Comparison of ENCODE assay signal across 10 cellular contexts in the genomic region with DNA sequence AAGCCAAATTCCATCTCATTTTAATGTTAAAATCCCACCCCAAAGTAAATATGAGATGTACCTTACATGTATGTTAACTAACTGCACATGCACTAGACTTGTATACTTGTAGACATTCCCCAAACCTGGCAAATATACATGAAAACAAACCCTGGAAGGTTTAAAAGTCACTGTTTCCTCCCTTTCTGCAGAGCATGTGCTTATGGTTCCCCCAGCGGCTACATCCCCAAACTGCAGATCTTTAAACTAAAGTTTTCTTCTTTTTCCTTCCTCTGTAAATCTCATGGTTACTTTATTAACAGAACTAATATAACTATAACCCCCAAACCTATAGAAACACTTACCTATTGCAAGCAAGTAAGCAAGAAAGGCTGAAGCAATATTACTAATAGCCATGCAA.
A peak's percentile ranks its signal among the peaks of the same experiment; 100 is the strongest.
DNase-seq lines count a peak whose midpoint lies in the region; ATAC-seq and TF ChIP-seq lines count a peak whose summit lies in the region.
"Had no signal": no experiment of that assay in that cellular context is flagged by ENCODE, and none has a peak within 500 bp of the region (broad histone marks: within the 10 kb centered on the region; RNA-seq: fewer than 3 reads in every experiment).

No MANE protein-coding gene starts in this region.

- no peak overlapping the region for H3K27ac Mint-ChIP-seq in Calu3 (ENCODE audit: unreplicated experiment)

- no peak overlapping the region for H3K4me3 Mint-ChIP-seq in Calu3 (ENCODE audit: low read depth, unreplicated experiment)

- peak; percentile 58 for ATAC-seq in HG02973 (IDR thresholded peaks at IDR 0.05; ENCODE audit: unreplicated experiment)
- ATAC-seq: stimulated activated naive CD8-positive, alpha-beta T cell treated with anti-CD3 and anti-CD28 coated beads, Interleukin-15, Interleukin-2, amounts not matched to agents 100 U/mL and 50 U/mL, for 24 hours had no signal

- H3K27me3 Mint-ChIP-seq in Calu3 (ENCODE audit: unreplicated experiment), result no peaks in the 10 kb centered on the region

- no peak overlapping the region for H3K27ac ChIP-seq in VCaP

- DNase-seq in Calu3 (peak; percentile 16), left kidney (ENCODE audit: low read depth, low spot score) (peak; percentile 10), hepatic stellate cell (ENCODE audit: low spot score) (no peak), 8988T (no peak), COR-L47 (lab: John Stamatoyannopoulos, UW) (no peak), cortex of kidney (lab: John Stamatoyannopoulos, UW) (no peak)
- DNase-seq: caudate nucleus; stimulated activated naive CD8-positive, alpha-beta T cell treated with anti-CD3 and anti-CD28 coated beads, Interleukin-15, Interleukin-2, amounts not matched to agents 100 U/mL and 50 U/mL, for 24 hours had no signal

- no TSS peak for BruUV-seq in Calu3 (replicated peaks; lab: Mats Ljungman, UMichigan)

- intact Hi-C loops in Calu3 (cut with micrococcal nuclease; ENCODE audit: unreplicated experiment), result loop anchor here (5.0 kb wide), 1 partner anchor 158 kb away; no protein-coding TSS in a partner anchor

- no peaks in the 10 kb centered on the region for H3K9me3 Mint-ChIP-seq in Calu3 (ENCODE audit: low read depth, unreplicated experiment)

- TF ChIP-seq CTCF in Calu3 (IDR thresholded peaks at IDR 0.05; ENCODE audit: unreplicated experiment) (no peak), VCaP (conservative IDR thresholded peaks at IDR 0.05) (peak; percentile 81)

- H3K4me1 Mint-ChIP-seq in Calu3 (ENCODE audit: low read depth, unreplicated experiment), result no peaks in the 10 kb centered on the region

- CTCF ChIA-PET in Calu3 (lab: Charles Lee), result no interaction called here

- no peaks in the 10 kb centered on the region for H3K36me3 Mint-ChIP-seq in Calu3 (ENCODE audit: insufficient read depth, unreplicated experiment)

Comparison
In these comparisons a context has a peak if more than half of its experiments do, and no peak if none do; other contexts are left out.
1. DNase-seq: peak in Calu3 (single experiment) and left kidney (single experiment); none in hepatic stellate cell (single experiment), 8988T (single experiment), COR-L47 (single experiment) and cortex of kidney (single experiment).